17 cellular contexts compared by ENCODE assay signal in the genomic region with DNA sequence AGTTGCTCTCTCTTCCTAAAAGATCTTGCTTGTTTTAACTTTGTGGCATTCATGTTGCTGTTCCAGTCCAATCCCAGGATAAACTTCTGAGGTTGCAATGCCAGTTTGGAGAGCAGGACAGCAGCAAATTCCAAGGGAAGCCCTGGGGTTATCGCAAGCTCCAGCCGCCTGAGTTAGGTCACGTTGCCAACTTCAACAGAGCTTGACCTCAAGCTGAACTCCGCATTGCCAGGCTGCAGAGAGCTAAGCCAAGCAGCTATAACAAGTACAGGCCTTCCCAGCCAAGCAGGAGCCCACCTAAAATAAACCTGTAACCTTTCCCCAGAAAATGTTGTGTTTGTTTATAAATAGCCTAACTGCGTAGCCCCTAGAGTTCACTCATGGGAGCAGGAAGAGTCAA.
DNase-seq lines count a peak whose midpoint lies in the region; ATAC-seq and TF ChIP-seq lines count a peak whose summit lies in the region.
"Had no signal": no experiment of that assay in that cellular context is flagged by ENCODE, and none has a peak within 500 bp of the region (broad histone marks: within the 10 kb centered on the region; RNA-seq: fewer than 3 reads in every experiment).

No MANE protein-coding gene starts in this region.

- no peak overlapping the region for H3K4me3 Mint-ChIP-seq in mesothelial cell of epicardium
- H3K4me3 Mint-ChIP-seq: activated naive CD8-positive, alpha-beta T cell treated with anti-CD3 and anti-CD28 coated beads, Interleukin-2, amount 10 ng/mL, durations not matched to agents 7 days and 5 days; IgD-negative memory B cell; T-helper 17 cell had no signal

- H3K36me3 ChIP-seq in SJSA1 (no peaks in the 10 kb centered on the region), heart left ventricle (no peaks in the 10 kb centered on the region)
- H3K36me3 ChIP-seq: Peyer's patch had no signal

- no peaks in the 10 kb centered on the region for H3K9me3 Mint-ChIP-seq in mesothelial cell of epicardium
- H3K9me3 Mint-ChIP-seq: activated naive CD8-positive, alpha-beta T cell treated with anti-CD3 and anti-CD28 coated beads, Interleukin-2, amount 10 ng/mL, durations not matched to agents 7 days and 5 days had no signal

- H3K27me3 ChIP-seq in SJSA1 (replicated peaks) (no peaks in the 10 kb centered on the region), heart left ventricle (no peaks in the 10 kb centered on the region)
- H3K27me3 ChIP-seq: Peyer's patch had no signal

- H3K27ac Mint-ChIP-seq in mesothelial cell of epicardium: peak overlapping the region; percentile 87
- H3K27ac Mint-ChIP-seq: activated naive CD8-positive, alpha-beta T cell treated with anti-CD3 and anti-CD28 coated beads, Interleukin-2, amount 10 ng/mL, durations not matched to agents 7 days and 5 days; IgD-negative memory B cell; T-helper 17 cell had no signal

- H3K27me3 Mint-ChIP-seq in mesothelial cell of epicardium (ENCODE audit: low read depth): no peaks in the 10 kb centered on the region
- H3K27me3 Mint-ChIP-seq: activated naive CD8-positive, alpha-beta T cell treated with anti-CD3 and anti-CD28 coated beads, Interleukin-2, amount 10 ng/mL, durations not matched to agents 7 days and 5 days had no signal

- DNase-seq in A172 (ENCODE audit: low spot score) (peak; percentile 33), SJSA1 (ENCODE audit: low read depth in 1 of 2, low spot score in 2 of 2) (peak; percentile 39 to 67), heart left ventricle (peak in 4 of 5 donors; percentile 27 to 65 (median 45)), mesothelial cell of epicardium (ENCODE audit: low spot score in 2 of 2, unreplicated experiment in 2 of 2) (no peak), NCI-H2029 treated with DMSO at 0.1 percent for 48 hours (lab: John Stamatoyannopoulos, UW) (no peak), NCI-H1694 treated with DMSO at 0.1 percent for 48 hours (lab: John Stamatoyannopoulos, UW) (no peak)
- no peak for DNase-seq in activated CD8-positive, alpha-beta memory T cell treated with anti-CD3 and anti-CD28 coated beads, Interleukin-2, amount 50 U/mL, for 4 hours
- DNase-seq: 8988T; activated naive CD8-positive, alpha-beta T cell treated with anti-CD3 and anti-CD28 coated beads, Interleukin-2, amount 10 ng/mL, durations not matched to agents 7 days and 5 days; cortex of kidney; NCI-H510A; Peyer's patch; stimulated activated naive CD4-positive, alpha-beta T cell; T-helper 17 cell had no signal

- ATAC-seq in heart left ventricle (peak; percentile 87 to 94 (median 91)), GM21367 (IDR thresholded peaks at IDR 0.05; ENCODE audit: unreplicated experiment) (no peak)
- ATAC-seq: sciatic nerve, T-helper 17 cell had no signal

- H3K4me3 ChIP-seq in SJSA1 (no peak overlapping the region), heart left ventricle (no peak overlapping the region)
- H3K4me3 ChIP-seq: Peyer's patch had no signal

- WGBS in heart left ventricle, 4 donors: 29 to 38% (median 36%) methylated on average over 5 of the region's 5 CpGs

- H3K36me3 Mint-ChIP-seq in mesothelial cell of epicardium: peaks cover 3% of the 10 kb centered on the region
- H3K36me3 Mint-ChIP-seq: activated naive CD8-positive, alpha-beta T cell treated with anti-CD3 and anti-CD28 coated beads, Interleukin-2, amount 10 ng/mL, durations not matched to agents 7 days and 5 days; IgD-negative memory B cell had no signal

- H3K27ac ChIP-seq in SJSA1: no peak overlapping the region
- H3K27ac ChIP-seq in heart left ventricle: peak overlapping the region in 3 of 12 donors; percentile 26 to 52 (median 50)
- H3K27ac ChIP-seq: Peyer's patch had no signal

- intact Hi-C loops in heart left ventricle (cut with DNase I): no loop called here

- no peaks in the 10 kb centered on the region for H3K9me3 ChIP-seq in SJSA1 (replicated peaks)
- H3K9me3 ChIP-seq in heart left ventricle: no peaks in the 10 kb centered on the region
- H3K9me3 ChIP-seq: Peyer's patch had no signal

- TF ChIP-seq CTCF in heart left ventricle (IDR thresholded peaks at IDR 0.05) (no peak), mesothelial cell of epicardium (IDR thresholded peaks at IDR 0.05; ENCODE audit: unreplicated experiment) (no peak)

- H3K4me1 Mint-ChIP-seq in mesothelial cell of epicardium: peaks cover 36% of the 10 kb centered on the region
- H3K4me1 Mint-ChIP-seq: activated naive CD8-positive, alpha-beta T cell treated with anti-CD3 and anti-CD28 coated beads, Interleukin-2, amount 10 ng/mL, durations not matched to agents 7 days and 5 days; IgD-negative memory B cell; T-helper 17 cell had no signal

- H3K4me1 ChIP-seq in SJSA1 (replicated peaks): peaks cover 39% of the 10 kb centered on the region
- H3K4me1 ChIP-seq in heart left ventricle: peaks cover 0 to 14% (median 0%) of the 10 kb centered on the region in 12 donors
- H3K4me1 ChIP-seq: Peyer's patch had no signal

- no peak for TF ChIP-seq POLR2A in heart left ventricle (IDR thresholded peaks at IDR 0.05)

Comparison
In these comparisons a context has a peak if more than half of its experiments do, and no peak if none do; other contexts are left out.
1. DNase-seq: peak in A172 (single experiment), SJSA1 (2 of 2) and heart left ventricle (4 of 5); none in mesothelial cell of epicardium (0 of 2), NCI-H2029 treated with DMSO at 0.1 percent for 48 hours (single experiment), NCI-H1694 treated with DMSO at 0.1 percent for 48 hours (single experiment) and activated CD8-positive, alpha-beta memory T cell treated with anti-CD3 and anti-CD28 coated beads, Interleukin-2, amount 50 U/mL, for 4 hours (single experiment).